In the genomic region with DNA sequence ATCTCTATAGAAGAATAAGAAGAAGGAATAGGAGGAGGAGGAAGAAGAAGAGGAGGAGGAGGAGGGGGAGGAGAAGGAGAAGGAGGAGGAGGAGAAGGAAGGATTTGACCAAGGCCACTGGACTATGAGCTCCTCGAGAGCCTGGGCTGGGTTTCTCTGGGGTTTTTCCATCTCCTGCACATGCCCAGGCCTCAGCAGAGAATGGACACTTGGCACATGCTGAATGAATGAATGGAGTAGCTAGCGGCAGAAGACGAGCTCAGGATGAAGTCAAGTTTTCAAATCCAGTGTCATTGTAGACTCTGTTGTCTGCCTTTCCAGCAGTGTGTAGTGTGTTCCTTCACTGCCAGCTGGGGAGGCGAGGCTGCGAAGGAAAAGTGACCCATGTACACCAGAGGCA, we compare ENCODE assay signal across 24 cellular contexts. TPM values are rescaled to one million over a fixed set of nuclear protein-coding genes. Genes with fewer than 3 reads are reported as not detected.
DNase-seq lines count a peak whose midpoint lies in the region; ATAC-seq, FAIRE-seq and TF ChIP-seq lines count a peak whose summit lies in the region.
"Had no signal": no experiment of that assay in that cellular context is flagged by ENCODE, and none has a peak within 500 bp of the region (broad histone marks: within the 10 kb centered on the region; RNA-seq: fewer than 3 reads in every experiment).

No MANE protein-coding gene starts in this region.

- no peak for TF ChIP-seq CTCF in hepatocyte (IDR thresholded peaks at IDR 0.05; ENCODE audit: poor library complexity)

- no peaks in the 10 kb centered on the region for H3K9me2 ChIP-seq in hepatocyte (replicated peaks; ENCODE audit: insufficient read depth)

- intact Hi-C loops in cardiac septum (cut with DNase I) (no loop called here), left cardiac atrium (cut with DNase I) (no loop called here)

- no peaks in the 10 kb centered on the region for H3K36me3 ChIP-seq in hepatocyte (replicated peaks; ENCODE audit: insufficient read depth, low read depth)
- H3K36me3 ChIP-seq in small intestine (ENCODE audit: control insufficient read depth in 2 of 2, insufficient read depth in 2 of 2, low read length in 2 of 2): peaks cover 0 to 4% of the 10 kb centered on the region in 2 donors
- H3K36me3 ChIP-seq: BE2C; BLaER1 treated with 17β-estradiol and CSF1 and Interleukin-3, amounts not matched to agents 10 nM and 100 nM had no signal

- no peak for FAIRE-seq in small intestine (lab: Jason Lieb, UNC)
- FAIRE-seq: A204.1, D721Med, GM12891, GM18507 had no signal

- H3K27ac ChIP-seq in hepatocyte (peak overlapping the region; percentile 98), small intestine (ENCODE audit: low read depth in 1 of 2, low read length in 1 of 2) (no peak overlapping the region)
- H3K27ac ChIP-seq: 22Rv1; BLaER1 treated with 17β-estradiol and CSF1 and Interleukin-3, amounts not matched to agents 10 nM and 100 nM; GM23248 had no signal

- peaks cover 3% of the 10 kb centered on the region for H3K79me2 ChIP-seq in hepatocyte

- peaks cover 11% of the 10 kb centered on the region for H3K4me1 ChIP-seq in hepatocyte (ENCODE audit: insufficient read depth)
- peaks cover 4 to 21% of the 10 kb centered on the region in 2 donors for H3K4me1 ChIP-seq in small intestine (ENCODE audit: control insufficient read depth in 2 of 2, insufficient read depth in 1 of 2, low read depth in 1 of 2, low read length in 1 of 2)
- H3K4me1 ChIP-seq: BE2C; BLaER1 treated with 17β-estradiol and CSF1 and Interleukin-3, amounts not matched to agents 10 nM and 100 nM had no signal

- no peak overlapping the region for H2AFZ ChIP-seq in hepatocyte
- H2AFZ ChIP-seq: GM23248 had no signal

- H4K20me1 ChIP-seq in hepatocyte (ENCODE audit: insufficient read depth, poor library complexity, severe bottlenecking): no peaks in the 10 kb centered on the region
- H4K20me1 ChIP-seq: BLaER1 treated with 17β-estradiol and CSF1 and Interleukin-3, amounts not matched to agents 10 nM and 100 nM had no signal

- 99% methylated on average over 4 of the region's 5 CpGs for WGBS in hepatocyte (ENCODE audit: low lambda C conversion rate, missing lambda C conversion rate)
- WGBS in small intestine, 3 donors: 81 to 87% (median 86%) methylated on average over 5 of the region's 5 CpGs

- DNase-seq in cardiac septum (ENCODE audit: low spot score) (peak; percentile 63), left cardiac atrium (no peak), hepatocyte (ENCODE audit: low spot score) (no peak), small intestine (peak; percentile 13), AG08396 (ENCODE audit: low spot score) (no peak)
- DNase-seq: AML-193; BE2C; CD4-positive, alpha-beta T cell; CD8-positive, alpha-beta memory T cell; DMS 273 treated with DMSO at 0.1 percent for 48 hours; DMS79 treated with DMSO at 0.1 percent for 48 hours; GF-D8; GM23248; H9 had no signal

- no peaks in the 10 kb centered on the region for H3K27me3 ChIP-seq in hepatocyte
- H3K27me3 ChIP-seq in small intestine (ENCODE audit: control insufficient read depth in 2 of 2, insufficient read depth in 2 of 2, low read length in 2 of 2): no peaks in the 10 kb centered on the region
- H3K27me3 ChIP-seq: BE2C; BLaER1 treated with 17β-estradiol and CSF1 and Interleukin-3, amounts not matched to agents 10 nM and 100 nM had no signal

- H3K4me3 ChIP-seq in hepatocyte (no peak overlapping the region), small intestine (ENCODE audit: low read depth in 1 of 2, low read length in 2 of 2) (peak overlapping the region in 1 of 2 donors; percentile 84)
- H3K4me3 ChIP-seq: BLaER1 treated with 17β-estradiol and CSF1 and Interleukin-3, amounts not matched to agents 10 nM and 100 nM; GM23248 had no signal

- ATAC-seq in left cardiac atrium: no peak
- no peak for ATAC-seq in GM21360 (IDR thresholded peaks at IDR 0.05; ENCODE audit: unreplicated experiment)
- no peak for ATAC-seq in HG02763 (IDR thresholded peaks at IDR 0.05; ENCODE audit: unreplicated experiment)
- ATAC-seq: HCT116 had no signal

- no peaks in the 10 kb centered on the region for H3K9me3 ChIP-seq in hepatocyte (ENCODE audit: low read depth)
- no peaks in the 10 kb centered on the region for H3K9me3 ChIP-seq in small intestine (ENCODE audit: control insufficient read depth, low read depth)
- H3K9me3 ChIP-seq: BE2C; BLaER1 treated with 17β-estradiol and CSF1 and Interleukin-3, amounts not matched to agents 10 nM and 100 nM had no signal

- peak overlapping the region; percentile 70 for H3K4me2 ChIP-seq in hepatocyte
- H3K4me2 ChIP-seq: BLaER1 treated with 17β-estradiol and CSF1 and Interleukin-3, amounts not matched to agents 10 nM and 100 nM had no signal

RNA-seq across cellular contexts. Expression of gene MYO7B, which starts 2.2 kb away (rescaled TPM):
- total RNA-seq in cardiac septum: 0.78 TPM
- under 1 TPM; 0.27 to 0.89 TPM for total RNA-seq in left cardiac atrium
- total RNA-seq in hepatocyte: 17.6 and 20.1 TPM in 2 replicates
- polyA plus RNA-seq in hepatocyte: 12.6 and 17.6 TPM in 2 replicates
- polyA plus RNA-seq in small intestine: 100 to 1,000 TPM in 2 of 3 donors, 10 to 100 TPM in 1; 85.6 to 617 (median 598) TPM
- total RNA-seq: CD8-positive, alpha-beta memory T cell; G401; GM23248; H9 had no signal
- polyA plus RNA-seq: CD8-positive, alpha-beta memory T cell; GM23248 had no signal

RNA-seq across cellular contexts. Expression of gene IWS1, which starts 11.4 kb away (rescaled TPM):
- 40.7 TPM for total RNA-seq in cardiac septum
- total RNA-seq in left cardiac atrium: 10 to 100 TPM; 41.9 to 49.7 TPM
- 45.9 and 58.5 TPM in 2 replicates for total RNA-seq in hepatocyte
- polyA plus RNA-seq in hepatocyte: 47.8 and 49.3 TPM in 2 replicates
- polyA plus RNA-seq in small intestine: 10 to 100 TPM; 23.3 to 53.0 (median 43.8) TPM

Comparison
In these comparisons a context has a peak if more than half of its experiments do, and no peak if none do; other contexts are left out.
1. DNase-seq: peak in cardiac septum (single experiment) and small intestine (single experiment); none in left cardiac atrium (single experiment), hepatocyte (single experiment) and AG08396 (single experiment).